ENCODE assay signal across 1 cellular context in genomic region chr9:133114886-133115603, GRCh38.
TF ChIP-seq lines count a peak whose summit lies in the region.

No MANE protein-coding gene starts in this region.

TF ChIP-seq in K562, 482 proteins besides CTCF, POLR2A, EP300 and RAD21:
- TF ChIP-seq E4F1 (CRISPR knock-in tag; IDR thresholded peaks at IDR 0.05; ENCODE audit: borderline replicate concordance), result no peak
- TF ChIP-seq PKNOX1 (IDR thresholded peaks at IDR 0.05), result peak; percentile 79
- TF ChIP-seq ZNF586 (CRISPR knock-in tag; conservative IDR thresholded peaks at IDR 0.05), result no peak
- TF ChIP-seq ETS2 (tag; IDR thresholded peaks at IDR 0.05; ENCODE audit: borderline replicate concordance, poor library complexity, severe bottlenecking), result no peak
- peak; percentile 37; the same call in 1 of the 2 replicates for TF ChIP-seq POLR2G (IDR thresholded peaks at IDR 0.05; ENCODE audit: low read depth, low read length)
- no peak for TF ChIP-seq HNRNPL (IDR thresholded peaks at IDR 0.05; ENCODE audit: low read depth, low read length)
- no peak for TF ChIP-seq NFXL1 (CRISPR knock-in tag; IDR thresholded peaks at IDR 0.05)
- TF ChIP-seq, protein P1, sequence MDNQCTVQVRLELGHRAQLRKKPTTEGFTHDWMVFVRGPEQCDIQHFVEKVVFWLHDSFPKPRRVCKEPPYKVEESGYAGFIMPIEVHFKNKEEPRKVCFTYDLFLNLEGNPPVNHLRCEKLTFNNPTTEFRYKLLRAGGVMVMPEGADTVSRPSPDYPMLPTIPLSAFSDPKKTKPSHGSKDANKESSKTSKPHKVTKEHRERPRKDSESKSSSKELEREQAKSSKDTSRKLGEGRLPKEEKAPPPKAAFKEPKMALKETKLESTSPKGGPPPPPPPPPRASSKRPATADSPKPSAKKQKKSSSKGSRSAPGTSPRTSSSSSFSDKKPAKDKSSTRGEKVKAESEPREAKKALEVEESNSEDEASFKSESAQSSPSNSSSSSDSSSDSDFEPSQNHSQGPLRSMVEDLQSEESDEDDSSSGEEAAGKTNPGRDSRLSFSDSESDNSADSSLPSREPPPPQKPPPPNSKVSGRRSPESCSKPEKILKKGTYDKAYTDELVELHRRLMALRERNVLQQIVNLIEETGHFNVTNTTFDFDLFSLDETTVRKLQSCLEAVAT (IDR thresholded peaks at IDR 0.05), result no peak
